ENCODE assay signal across 32 cellular contexts in the genomic region with DNA sequence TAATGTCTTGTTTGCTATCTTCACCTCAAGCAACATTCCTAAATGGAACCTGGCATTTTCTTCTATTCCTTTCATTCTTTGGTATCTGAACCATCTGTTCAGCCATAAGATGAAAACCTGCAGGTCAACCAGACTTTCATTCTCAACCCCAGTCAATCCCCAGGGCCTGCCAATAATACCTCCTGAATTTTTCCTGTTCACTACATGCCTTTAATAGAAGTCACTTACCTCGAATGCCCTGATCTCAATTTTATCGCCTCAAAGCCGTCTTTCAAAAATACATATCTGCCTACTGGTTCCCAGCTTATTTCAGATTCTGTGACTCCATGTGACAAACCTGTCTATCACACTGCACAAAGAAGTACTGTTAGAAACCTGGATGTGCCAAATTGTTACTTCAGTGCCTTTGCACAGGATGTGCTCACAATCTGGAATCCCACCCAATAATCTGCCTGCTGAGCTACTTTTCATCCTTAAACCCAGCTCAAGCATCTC. TPM values are rescaled to one million over a fixed set of nuclear protein-coding genes. Genes with fewer than 3 reads are reported as not detected.
DNase-seq lines count a peak whose midpoint lies in the region; TF ChIP-seq lines count a peak whose summit lies in the region.
"Had no signal": no experiment of that assay in that cellular context is flagged by ENCODE, and none has a peak within 500 bp of the region (broad histone marks: within the 10 kb centered on the region; RNA-seq: fewer than 3 reads in every experiment).

No MANE protein-coding gene starts in this region.

- peak overlapping the region; percentile 40 to 61 (median 60) for H3K27ac Mint-ChIP-seq in IgD-negative memory B cell
- H3K27ac Mint-ChIP-seq: activated CD4-positive, alpha-beta T cell treated with anti-CD3 and anti-CD28 coated beads, Interleukin-2, amount 10 ng/mL, durations not matched to agents 7 days and 5 days; activated naive CD4-positive, alpha-beta T cell treated with anti-CD3 and anti-CD28 coated beads for 36 hours; brain; nephron; WTC11 had no signal

- intact Hi-C loops in dorsolateral prefrontal cortex (cut with DNase I) = no loop called here

- peaks cover 50 to 55% (median 54%) of the 10 kb centered on the region in 3 donors for H3K4me1 Mint-ChIP-seq in IgD-negative memory B cell

- no peaks in the 10 kb centered on the region for H3K27me3 ChIP-seq in dorsolateral prefrontal cortex
- H3K27me3 ChIP-seq: esophagus squamous epithelium, heart left ventricle, Peyer's patch, transverse colon had no signal

- H3K4me3 ChIP-seq in dorsolateral prefrontal cortex = no peak overlapping the region
- H3K4me3 ChIP-seq: esophagus squamous epithelium, heart left ventricle, Peyer's patch, psoas muscle, transverse colon had no signal

- H3K27ac ChIP-seq in dorsolateral prefrontal cortex = peak overlapping the region in 30 of 59 donors; percentile 0 to 63 (median 38)
- H3K27ac ChIP-seq: 22Rv1, esophagus squamous epithelium, psoas muscle had no signal

- no peaks in the 10 kb centered on the region for H3K9me3 Mint-ChIP-seq in IgD-negative memory B cell
- H3K9me3 Mint-ChIP-seq: activated CD4-positive, alpha-beta T cell treated with anti-CD3 and anti-CD28 coated beads, Interleukin-2, amount 10 ng/mL, durations not matched to agents 7 days and 5 days; CD14-positive monocyte; nephron; WTC11 had no signal

- H3K27me3 Mint-ChIP-seq in IgD-negative memory B cell = no peaks in the 10 kb centered on the region
- H3K27me3 Mint-ChIP-seq: activated CD4-positive, alpha-beta T cell treated with anti-CD3 and anti-CD28 coated beads, Interleukin-2, amount 10 ng/mL, durations not matched to agents 7 days and 5 days; brain had no signal

- peaks cover 7% of the 10 kb centered on the region for H3K36me3 Mint-ChIP-seq in IgD-negative memory B cell
- H3K36me3 Mint-ChIP-seq: WTC11 had no signal

- peak overlapping the region in 2 of 4 donors; percentile 8 to 30 for H3K4me3 Mint-ChIP-seq in IgD-negative memory B cell
- H3K4me3 Mint-ChIP-seq: activated CD4-positive, alpha-beta T cell treated with anti-CD3 and anti-CD28 coated beads, Interleukin-2, amount 10 ng/mL, durations not matched to agents 7 days and 5 days; activated naive CD4-positive, alpha-beta T cell treated with anti-CD3 and anti-CD28 coated beads for 36 hours; brain; CD14-positive monocyte; nephron; WTC11 had no signal

- no peak for TF ChIP-seq CTCF in dorsolateral prefrontal cortex (IDR thresholded peaks at IDR 0.05 in 54 of 56, conservative IDR thresholded peaks at IDR 0.05 in 2 of 56; ENCODE audit: low read depth in 1 of 56, partially characterized antibody in 56 of 56)

- DNase-seq in DMS 273 (lab: John Stamatoyannopoulos, UW; ENCODE audit: unreplicated experiment) = peak; percentile 35
- no peak for DNase-seq in DMS 273 treated with DMSO at 0.1 percent for 48 hours (lab: John Stamatoyannopoulos, UW)
- DNase-seq in dorsolateral prefrontal cortex = no peak
- peak; percentile 65 for DNase-seq in putamen (ENCODE audit: low spot score)
- DNase-seq in AG08396 (ENCODE audit: low spot score) = no peak
- no peak for DNase-seq in HPDE6-E6E7 (ENCODE audit: extremely low spot score)
- DNase-seq in T-helper 2 cell = no peak
- DNase-seq: activated CD4-positive, alpha-beta T cell treated with anti-CD3 and anti-CD28 coated beads, Interleukin-2, amount 10 ng/mL, durations not matched to agents 7 days and 5 days; amniotic stem cell; dermis blood vessel endothelial cell; EL; esophagus squamous epithelium; foreskin melanocyte; HCEC 1CT; heart left ventricle; Karpas-422; kidney; midbrain; NCI-H1417 treated with DMSO at 0.1 percent for 48 hours; NCI-H2081 treated with DMSO at 0.1 percent for 48 hours; Peyer's patch; psoas muscle; SIG-M5; SW 1271; transverse colon had no signal

RNA-seq across cellular contexts. Expression of gene ST3GAL5, which starts 22.6 kb away (rescaled TPM):
- polyA plus RNA-seq in IgD-negative memory B cell = 38.2 TPM
- 100 to 1,000 TPM in 11 of 120 experiments, 10 to 100 TPM in 109; 56.0 to 109 (median 86.7) TPM for total RNA-seq in dorsolateral prefrontal cortex

Comparison
In these comparisons a context has a peak if more than half of its experiments do, and no peak if none do; other contexts are left out.
1. DNase-seq: peak in DMS 273 (single experiment) and putamen (single experiment); none in DMS 273 treated with DMSO at 0.1 percent for 48 hours (single experiment), dorsolateral prefrontal cortex (0 of 10), AG08396 (single experiment), HPDE6-E6E7 (single experiment) and T-helper 2 cell (0 of 5).